ENCODE assay signal across 10 cellular contexts in genomic region chr1:1351511-1352427, GRCh38. TPM values are rescaled to one million over a fixed set of nuclear protein-coding genes. Genes with fewer than 3 reads are reported as not detected.
DNase-seq lines count a peak whose midpoint lies in the region; ATAC-seq, FAIRE-seq and TF ChIP-seq lines count a peak whose summit lies in the region.
"Had no signal": no experiment of that assay in that cellular context is flagged by ENCODE, and none has a peak within 500 bp of the region (broad histone marks: within the 10 kb centered on the region; RNA-seq: fewer than 3 reads in every experiment).

No MANE protein-coding gene starts in this region.

- no peak for DNase-seq in activated CD8-positive, alpha-beta memory T cell treated with anti-CD3 and anti-CD28 coated beads, Interleukin-2, amount 10 ng/mL, durations not matched to agents 7 days and 5 days
- no peak for DNase-seq in activated CD8-positive, alpha-beta memory T cell treated with anti-CD3 and anti-CD28 coated beads for 24 hours
- DNase-seq in astrocyte (ENCODE audit: low read depth) = no peak
- no peak for DNase-seq in transverse colon
- DNase-seq in NCI-H2107 (lab: John Stamatoyannopoulos, UW) = no peak

- in situ Hi-C loops in transverse colon (cut with MboI; ENCODE audit: low pct_ligation_motif_present in 1 of 4, low pct_unique_long_range_greater_than_20kb in 1 of 4, low sequenced_read_pairs in 3 of 4) = no loop called here

- peak overlapping the region; percentile 37 for H3K4me3 Mint-ChIP-seq in activated CD8-positive, alpha-beta memory T cell treated with anti-CD3 and anti-CD28 coated beads, Interleukin-2, amount 10 ng/mL, durations not matched to agents 7 days and 5 days
- peak overlapping the region; percentile 78 for H3K4me3 Mint-ChIP-seq in astrocyte (ENCODE audit: unreplicated experiment)

- H4K20me1 ChIP-seq in astrocyte (ENCODE audit: insufficient read depth, low read length) = peaks cover 54% of the 10 kb centered on the region

- H3K4me3 ChIP-seq in astrocyte (ENCODE audit: insufficient read depth, low read depth, low read length) = no peak overlapping the region
- H3K4me3 ChIP-seq in transverse colon = no peak overlapping the region
- H3K4me3 ChIP-seq: SJCRH30 had no signal

- no peaks in the 10 kb centered on the region for H3K27me3 ChIP-seq in astrocyte (ENCODE audit: insufficient read depth, low read length)
- peaks cover 11% of the 10 kb centered on the region for H3K27me3 ChIP-seq in layer of hippocampus (ENCODE audit: control insufficient read depth, insufficient read depth, low read length)
- H3K27me3 ChIP-seq in transverse colon = peaks cover 36% of the 10 kb centered on the region
- H3K27me3 ChIP-seq: SJCRH30 had no signal

- H3K27ac ChIP-seq in astrocyte (ENCODE audit: low read depth, low read length) (no peak overlapping the region), layer of hippocampus (ENCODE audit: low read depth, low read length) (peak overlapping the region; percentile 35), transverse colon (peak overlapping the region; percentile 10 to 68 (median 32))
- H3K27ac ChIP-seq: SJCRH30 had no signal

- peak overlapping the region; percentile 50 for H3K4me2 ChIP-seq in astrocyte (ENCODE audit: low read length)

- H3K9me3 ChIP-seq in astrocyte (ENCODE audit: insufficient read depth, low read depth, low read length) (no peaks in the 10 kb centered on the region), transverse colon (no peaks in the 10 kb centered on the region)
- H3K9me3 ChIP-seq: SJCRH30 had no signal

- no peaks in the 10 kb centered on the region for H3K9me3 Mint-ChIP-seq in activated CD8-positive, alpha-beta memory T cell treated with anti-CD3 and anti-CD28 coated beads, Interleukin-2, amount 10 ng/mL, durations not matched to agents 7 days and 5 days (ENCODE audit: low read depth)
- H3K9me3 Mint-ChIP-seq in astrocyte (ENCODE audit: unreplicated experiment) = no peaks in the 10 kb centered on the region

- no peak overlapping the region for H2AFZ ChIP-seq in astrocyte (ENCODE audit: low read depth, low read length)

- intact Hi-C loops in transverse colon (cut with DNase I; ENCODE audit: low total_unique reads) = no loop called here

- H3K9ac ChIP-seq in astrocyte (ENCODE audit: low read length) = no peak overlapping the region

- peaks cover 25% of the 10 kb centered on the region for H3K27me3 Mint-ChIP-seq in activated CD8-positive, alpha-beta memory T cell treated with anti-CD3 and anti-CD28 coated beads, Interleukin-2, amount 10 ng/mL, durations not matched to agents 7 days and 5 days
- peaks cover 2% of the 10 kb centered on the region for H3K27me3 Mint-ChIP-seq in astrocyte (ENCODE audit: low read depth, unreplicated experiment)

- H3K4me1 ChIP-seq in astrocyte (ENCODE audit: insufficient read depth, low read length) (peaks cover 22% of the 10 kb centered on the region), transverse colon (peaks cover 34 to 59% (median 47%) of the 10 kb centered on the region in 4 donors)

- H3K36me3 Mint-ChIP-seq in activated CD8-positive, alpha-beta memory T cell treated with anti-CD3 and anti-CD28 coated beads, Interleukin-2, amount 10 ng/mL, durations not matched to agents 7 days and 5 days = no peaks in the 10 kb centered on the region
- peaks cover 6% of the 10 kb centered on the region for H3K36me3 Mint-ChIP-seq in astrocyte (ENCODE audit: low read depth, unreplicated experiment)

- no peak overlapping the region for H3K27ac Mint-ChIP-seq in activated CD8-positive, alpha-beta memory T cell treated with anti-CD3 and anti-CD28 coated beads, Interleukin-2, amount 10 ng/mL, durations not matched to agents 7 days and 5 days
- peak overlapping the region; percentile 81 for H3K27ac Mint-ChIP-seq in astrocyte (ENCODE audit: unreplicated experiment)

- WGBS in transverse colon (ENCODE audit: low coverage in 1 of 2), 2 donors = 40 to 69% methylated on average over 1 to 24 of the region's 29 CpGs

- peaks cover 55% of the 10 kb centered on the region for H3K79me2 ChIP-seq in astrocyte (ENCODE audit: insufficient read depth, low read length)

- no peak for TF ChIP-seq POLR2A in transverse colon (IDR thresholded peaks at IDR 0.05)

- ATAC-seq in activated CD8-positive, alpha-beta memory T cell treated with anti-CD3 and anti-CD28 coated beads, Interleukin-2, amount 10 ng/mL, durations not matched to agents 7 days and 5 days = no peak
- ATAC-seq in GM21717 (IDR thresholded peaks at IDR 0.05; ENCODE audit: unreplicated experiment) (no peak), HG03108 (IDR thresholded peaks at IDR 0.05; ENCODE audit: unreplicated experiment) (no peak)

- no peak for FAIRE-seq in astrocyte (lab: Jason Lieb, UNC)
- FAIRE-seq: D721Med had no signal

- H3K36me3 ChIP-seq in astrocyte (ENCODE audit: insufficient read depth, low read length) (peaks cover 11% of the 10 kb centered on the region), transverse colon (no peaks in the 10 kb centered on the region)
- H3K36me3 ChIP-seq: SJCRH30 had no signal

- TF ChIP-seq EP300 in transverse colon (IDR thresholded peaks at IDR 0.05; ENCODE audit: low read depth) = no peak

- CTCF ChIA-PET in activated CD8-positive, alpha-beta memory T cell treated with anti-CD3 and anti-CD28 coated beads, Interleukin-2, amount 10 ng/mL, durations not matched to agents 7 days and 5 days (lab: Charles Lee) = interaction anchor here (1.7 to 5.0 kb wide), 2 partner anchors 19 to 89 kb away, joined by 3 to 42 read pairs; no protein-coding TSS in a partner anchor

- TF ChIP-seq CTCF in astrocyte (IDR thresholded peaks at IDR 0.05; ENCODE audit: insufficient read depth, low read depth, low read length) (no peak), transverse colon (IDR thresholded peaks at IDR 0.05) (no peak)

- peaks cover 19% of the 10 kb centered on the region for H3K4me1 Mint-ChIP-seq in activated CD8-positive, alpha-beta memory T cell treated with anti-CD3 and anti-CD28 coated beads, Interleukin-2, amount 10 ng/mL, durations not matched to agents 7 days and 5 days
- H3K4me1 Mint-ChIP-seq in astrocyte (ENCODE audit: low read depth, unreplicated experiment) = peaks cover 13% of the 10 kb centered on the region

RNA-seq across cellular contexts. Expression of gene DVL1, which starts 2.6 kb away (rescaled TPM):
- total RNA-seq in activated CD8-positive, alpha-beta memory T cell treated with anti-CD3 and anti-CD28 coated beads, Interleukin-2, amount 10 ng/mL, durations not matched to agents 7 days and 5 days = 10 to 100 TPM; 35.2 to 42.0 TPM
- 54.0 and 55.0 TPM in 2 replicates for total RNA-seq in astrocyte
- 100 to 1,000 TPM; 103 to 182 (median 115) TPM for total RNA-seq in transverse colon

RNA-seq across cellular contexts. Expression of gene MXRA8, which starts 6.6 kb away (rescaled TPM):
- under 1 TPM in 1 of 2 experiments, not detected in 1; 0.61 TPM for total RNA-seq in activated CD8-positive, alpha-beta memory T cell treated with anti-CD3 and anti-CD28 coated beads, Interleukin-2, amount 10 ng/mL, durations not matched to agents 7 days and 5 days
- total RNA-seq in astrocyte = 112 and 139 TPM in 2 replicates
- 100 to 1,000 TPM in 1 of 4 donors, 10 to 100 TPM in 3; 31.1 to 145 (median 57.1) TPM for total RNA-seq in transverse colon

RNA-seq across cellular contexts. Expression of gene TAS1R3, which starts 20.7 kb away (rescaled TPM):
- total RNA-seq in activated CD8-positive, alpha-beta memory T cell treated with anti-CD3 and anti-CD28 coated beads, Interleukin-2, amount 10 ng/mL, durations not matched to agents 7 days and 5 days = under 1 TPM; 0.77 to 0.82 TPM
- total RNA-seq in astrocyte (0.41 and 0.50 TPM in 2 replicates), transverse colon (1 to 10 TPM in 2 of 4 donors, under 1 TPM in 1, not detected in 1; 0.40 to 2.0 (median 1.9) TPM)

RNA-seq across cellular contexts. Expression of gene AURKAIP1, which starts 23.2 kb away (rescaled TPM):
- 100 to 1,000 TPM; 139 to 141 TPM for total RNA-seq in activated CD8-positive, alpha-beta memory T cell treated with anti-CD3 and anti-CD28 coated beads, Interleukin-2, amount 10 ng/mL, durations not matched to agents 7 days and 5 days
- total RNA-seq in astrocyte = 135 and 139 TPM in 2 replicates
- 100 to 1,000 TPM; 110 to 197 (median 167) TPM for total RNA-seq in transverse colon

RNA-seq across cellular contexts. Expression of gene CPTP, which starts 27.2 kb away (rescaled TPM):
- 10 to 100 TPM; 17.6 to 18.5 TPM for total RNA-seq in activated CD8-positive, alpha-beta memory T cell treated with anti-CD3 and anti-CD28 coated beads, Interleukin-2, amount 10 ng/mL, durations not matched to agents 7 days and 5 days
- total RNA-seq in astrocyte (25.6 and 28.5 TPM in 2 replicates), transverse colon (100 to 1,000 TPM in 1 of 4 donors, 10 to 100 TPM in 3; 48.0 to 134 (median 77.7) TPM)

Comparison
In these comparisons a context has a peak if more than half of its experiments do, and no peak if none do; other contexts are left out.
1. RNA of gene MXRA8, which starts 6.6 kb away (total RNA-seq): 112 to 139 TPM in astrocyte and 31.1 to 145 TPM in transverse colon; 0.61 TPM in activated CD8-positive, alpha-beta memory T cell treated with anti-CD3 and anti-CD28 coated beads, Interleukin-2, amount 10 ng/mL, durations not matched to agents 7 days and 5 days; every median in the first group is over 10 times any median in the second.